In genomic region chr15:37291920-37292319, GRCh38 we compare ENCODE assay signal across 26 cellular contexts.
"Had no signal": no experiment of that assay in that cellular context is flagged by ENCODE, and none has a peak within 500 bp of the region (broad histone marks: within the 10 kb centered on the region; RNA-seq: fewer than 3 reads in every experiment).

No MANE protein-coding gene starts in this region.

- H3K4me3 Mint-ChIP-seq: activated naive CD8-positive, alpha-beta T cell; nephron progenitor cell had no signal

- H3K4me1 Mint-ChIP-seq: nephron progenitor cell had no signal

- DNase-seq: activated CD4-positive, alpha-beta T cell treated with anti-CD3 and anti-CD28 coated beads for 4 hours; activated CD4-positive, alpha-beta T cell treated with anti-CD3 and anti-CD28 coated beads, Interleukin-2, amount 50 U/mL, for 4 hours; activated CD8-positive, alpha-beta memory T cell treated with anti-CD3 and anti-CD28 coated beads for 24 hours; activated effector memory CD4-positive, alpha-beta T cell treated with Interleukin-2 at 50 U/mL for 16 hours; activated naive CD4-positive, alpha-beta T cell treated with Interleukin-2 at 50 U/mL for 16 hours; aorta; brain microvascular endothelial cell; caudate nucleus; erythroblast; foreskin fibroblast; head of caudate nucleus; kidney glomerular epithelial cell; left ventricle myocardium inferior; nephron progenitor cell; occipital lobe; stimulated activated CD4-positive, alpha-beta T cell treated with anti-CD3 and anti-CD28 coated beads, Interleukin-15, amount 100 ng/mL, for 24 hours; stimulated activated CD4-positive, alpha-beta T cell treated with anti-CD3 and anti-CD28 coated beads, Interleukin-2, amount 100 ng/mL, for 24 hours; stimulated activated naive CD4-positive, alpha-beta T cell; T-helper 9 cell; tibial artery; upper lobe of right lung had no signal

- H3K27ac Mint-ChIP-seq: activated naive CD8-positive, alpha-beta T cell; nephron progenitor cell had no signal

- H3K27me3 Mint-ChIP-seq: activated naive CD8-positive, alpha-beta T cell had no signal

- H3K36me3 ChIP-seq: brain microvascular endothelial cell, left ventricle myocardium inferior, right atrium auricular region, suprapubic skin, tibial artery, upper lobe of right lung had no signal

- H3K9me3 ChIP-seq: left ventricle myocardium inferior, right atrium auricular region, suprapubic skin, tibial artery, upper lobe of right lung had no signal

- H3K27me3 ChIP-seq: brain microvascular endothelial cell, right atrium auricular region, suprapubic skin, tibial artery, upper lobe of right lung had no signal

- H3K27ac ChIP-seq: brain microvascular endothelial cell, left ventricle myocardium inferior, right atrium auricular region, suprapubic skin, tibial artery, upper lobe of right lung, VCaP had no signal

- H3K36me3 Mint-ChIP-seq: activated naive CD8-positive, alpha-beta T cell had no signal

- H3K4me3 ChIP-seq: left ventricle myocardium inferior, lung, right atrium auricular region, suprapubic skin, tibial artery, upper lobe of right lung had no signal

- ATAC-seq: upper lobe of right lung had no signal

- H3K9me3 Mint-ChIP-seq: nephron progenitor cell had no signal
